In the genomic region with DNA sequence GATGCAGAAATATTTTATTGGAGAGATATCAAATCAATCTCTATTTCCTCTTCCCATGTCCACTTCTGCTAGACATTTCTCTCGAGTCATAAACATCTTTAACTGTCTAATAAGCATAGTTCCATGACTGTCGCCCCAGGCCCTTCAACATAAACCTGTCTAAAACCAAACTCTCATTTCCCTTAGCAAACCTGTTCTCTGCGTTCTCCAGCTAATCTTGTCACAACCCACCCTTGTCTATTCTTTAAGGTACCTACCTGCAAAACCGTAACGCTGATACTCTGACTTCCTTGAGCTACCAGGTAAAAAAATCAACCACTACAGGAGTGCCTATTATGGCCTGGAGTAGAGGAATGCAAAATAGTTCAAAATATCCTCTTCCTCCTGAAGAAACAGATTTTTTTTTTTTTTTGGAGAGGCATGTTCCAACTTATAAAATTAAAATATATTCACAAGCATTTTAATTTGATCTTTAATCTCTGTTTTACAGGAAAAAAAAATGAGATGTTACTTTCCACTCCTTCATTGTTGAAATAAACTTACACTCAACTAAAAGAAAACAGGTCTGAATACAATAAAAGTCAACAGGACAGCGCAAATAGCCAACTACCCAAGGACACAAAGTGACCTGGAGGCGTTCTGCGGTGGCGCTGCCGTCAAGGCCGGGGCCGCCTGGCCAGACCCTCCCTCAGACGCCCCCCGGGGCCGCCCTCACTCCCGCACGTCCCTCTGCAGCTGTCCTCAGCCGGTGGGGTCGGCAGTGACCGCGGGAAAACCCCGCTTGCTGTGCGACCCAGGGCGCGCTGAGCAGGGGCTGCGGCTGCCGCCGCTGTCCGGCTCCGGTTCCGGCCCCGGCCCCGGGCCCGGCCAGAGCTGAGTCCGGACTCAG, we compare ENCODE assay signal across 7 cellular contexts. TPM values are rescaled to one million over a fixed set of nuclear protein-coding genes. Genes with fewer than 3 reads are reported as not detected.
A peak's percentile ranks its signal among the peaks of the same experiment; 100 is the strongest.
DNase-seq lines count a peak whose midpoint lies in the region; ATAC-seq and TF ChIP-seq lines count a peak whose summit lies in the region.

No MANE protein-coding gene starts in this region.

- peaks cover 2% of the 10 kb centered on the region for H3K36me3 ChIP-seq in GM06990 (ENCODE audit: control insufficient read depth, insufficient read depth, low read length)
- H3K36me3 ChIP-seq in esophagus muscularis mucosa = peaks cover 0 to 8% (median 0%) of the 10 kb centered on the region in 4 donors

- peaks cover 39% of the 10 kb centered on the region for H3K36me3 Mint-ChIP-seq in neural crest cell (ENCODE audit: low read depth)

- WGBS in esophagus muscularis mucosa = 3% methylated on average over 21 of the region's 35 CpGs

- H3K4me3 Mint-ChIP-seq in neural crest cell = peak overlapping the region; percentile 96

- DNase-seq in GM06990 (ENCODE audit: extremely low read depth, insufficient read length) (no peak), T-helper 1 cell (peak in 3 of 5 donors; percentile 13 to 22 (median 21)), esophagus muscularis mucosa (ENCODE audit: extremely low spot score) (no peak), neural crest cell (ENCODE audit: low read depth, low spot score) (peak; percentile 55), SIG-M5 (lab: John Stamatoyannopoulos, UW) (no peak)

- H3K27ac ChIP-seq in esophagus muscularis mucosa (replicated peaks in 1 of 4) = peak overlapping the region; percentile 91 to 96 (median 92)

- H3K4me3 ChIP-seq in GM06990 (replicated peaks; ENCODE audit: low read depth, low read length) (peak overlapping the region; percentile 90), esophagus muscularis mucosa (peak overlapping the region; percentile 71 to 91 (median 85))

- no peaks in the 10 kb centered on the region for H3K27me3 ChIP-seq in GM06990 (replicated peaks; ENCODE audit: control insufficient read depth, insufficient read depth, low read length)
- no peaks in the 10 kb centered on the region for H3K27me3 ChIP-seq in esophagus muscularis mucosa

- peaks cover 37% of the 10 kb centered on the region for H3K4me1 Mint-ChIP-seq in neural crest cell

- H3K4me1 ChIP-seq in esophagus muscularis mucosa = peaks cover 20 to 29% (median 25%) of the 10 kb centered on the region in 4 donors

- peak overlapping the region; percentile 95 for H3K27ac Mint-ChIP-seq in neural crest cell (ENCODE audit: unreplicated experiment)

- peaks cover 0 to 9% (median 0%) of the 10 kb centered on the region in 4 donors for H3K9me3 ChIP-seq in esophagus muscularis mucosa

- H3K27me3 Mint-ChIP-seq in neural crest cell (ENCODE audit: low read depth) = no peaks in the 10 kb centered on the region

- TF ChIP-seq POLR2A in esophagus muscularis mucosa (IDR thresholded peaks at IDR 0.05; ENCODE audit: low read depth) = no peak

- peaks cover 20% of the 10 kb centered on the region for H3K9me3 Mint-ChIP-seq in neural crest cell

- TF ChIP-seq EP300 in esophagus muscularis mucosa (IDR thresholded peaks at IDR 0.05) = no peak

- ATAC-seq in GM19455 (IDR thresholded peaks at IDR 0.05; ENCODE audit: unreplicated experiment) = peak; percentile 20
- peak; percentile 12 for ATAC-seq in HG03457 (IDR thresholded peaks at IDR 0.05; ENCODE audit: unreplicated experiment)

- TF ChIP-seq CTCF in GM06990 (IDR thresholded peaks at IDR 0.05; ENCODE audit: insufficient read depth, low read length, poor library complexity, severe bottlenecking) = no peak
- no peak for TF ChIP-seq CTCF in esophagus muscularis mucosa (IDR thresholded peaks at IDR 0.05)
- TF ChIP-seq CTCF in neural crest cell (conservative IDR thresholded peaks at IDR 0.05) = no peak

- intact Hi-C loops in esophagus muscularis mucosa (cut with DNase I) = loop anchor here (10.0 kb wide), 1 partner anchor 251 kb away; a partner anchor contains a TSS

RNA-seq across cellular contexts. Expression of a gene that starts 0.8 kb away (rescaled TPM):
- total RNA-seq in esophagus muscularis mucosa (10 to 100 TPM in 2 of 4 donors, 1 to 10 TPM in 2; 9.1 to 17.4 (median 11.2) TPM), neural crest cell (36.3 and 39.0 TPM in 2 replicates)

RNA-seq across cellular contexts. Expression of a gene that starts 0.9 kb away (rescaled TPM):
- total RNA-seq in esophagus muscularis mucosa = 1 to 10 TPM; 3.3 to 9.8 (median 6.2) TPM
- total RNA-seq in neural crest cell = 92.3 and 94.4 TPM in 2 replicates

RNA-seq across cellular contexts. Expression of a gene that starts 58.7 kb away (rescaled TPM):
- total RNA-seq in esophagus muscularis mucosa (1 to 10 TPM; 1.0 to 3.3 (median 1.9) TPM), neural crest cell (12.1 and 13.4 TPM in 2 replicates)

Comparison
In these comparisons a context has a peak if more than half of its experiments do, and no peak if none do; other contexts are left out.
1. DNase-seq: peak in T-helper 1 cell (3 of 5) and neural crest cell (single experiment); none in GM06990 (single experiment), esophagus muscularis mucosa (single experiment) and SIG-M5 (single experiment).